Comparison of ENCODE assay signal across 26 cellular contexts in the genomic region with DNA sequence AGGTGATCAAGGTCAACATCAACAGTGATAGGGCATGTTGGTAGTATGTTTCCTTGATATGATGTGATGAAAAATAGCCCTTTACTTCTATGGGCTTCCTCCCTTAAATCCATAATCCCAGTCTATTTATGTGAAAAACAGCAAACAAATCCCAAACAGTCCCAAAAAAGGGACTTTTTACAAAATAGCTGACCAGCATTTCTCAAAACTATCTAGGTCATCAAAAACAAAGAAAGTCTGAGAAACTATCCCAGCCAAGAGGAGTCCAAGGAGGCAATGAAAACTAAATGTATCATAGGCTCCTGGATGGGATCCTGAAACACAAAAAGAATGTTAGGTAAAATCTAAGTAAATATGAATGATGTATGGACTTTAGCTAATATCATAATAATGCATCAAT.
"Had no signal": no experiment of that assay in that cellular context is flagged by ENCODE, and none has a peak within 500 bp of the region (broad histone marks: within the 10 kb centered on the region; RNA-seq: fewer than 3 reads in every experiment).

No MANE protein-coding gene starts in this region.

- H3K4me1 ChIP-seq: colonic mucosa, esophagus squamous epithelium, left lung, lower lobe of right lung had no signal

- H3K27ac ChIP-seq: colonic mucosa, epithelial cell of prostate, esophagus squamous epithelium, gastrocnemius medialis, heart right ventricle, left lung, lower lobe of right lung had no signal

- H3K4me3 ChIP-seq: colonic mucosa, esophagus squamous epithelium, gastrocnemius medialis, heart right ventricle, left lung, lower lobe of right lung, mucosa of descending colon had no signal

- ATAC-seq: effector memory CD8-positive, alpha-beta T cell; esophagus mucosa; gastrocnemius medialis; heart right ventricle; left cardiac atrium; left lung; left ventricle myocardium superior; lower lobe of right lung; mucosa of descending colon had no signal

- H3K9me3 ChIP-seq: colonic mucosa, esophagus squamous epithelium, gastrocnemius medialis, heart right ventricle, left lung, lower lobe of right lung, mucosa of descending colon had no signal

- H3K36me3 ChIP-seq: colonic mucosa, esophagus squamous epithelium, gastrocnemius medialis, heart right ventricle, left lung, lower lobe of right lung had no signal

- H3K27me3 ChIP-seq: colonic mucosa, esophagus squamous epithelium, gastrocnemius medialis, heart right ventricle, left lung had no signal

- DNase-seq: colonic mucosa; cortex of kidney; effector CD8-positive, alpha-beta T cell; effector memory CD8-positive, alpha-beta T cell; endodermal cell; erythroblast; esophagus squamous epithelium; foreskin fibroblast; foreskin melanocyte; gastrocnemius medialis; glutamatergic neuron; head of caudate nucleus; heart right ventricle; hippocampal formation; left cardiac atrium; left lung; left ventricle myocardium superior; lower lobe of right lung; mesenchymal stem cell; mucosa of descending colon; naive B cell had no signal

- FAIRE-seq: endometrium, islet of Langerhans, keratinocyte had no signal
